In the genomic region with DNA sequence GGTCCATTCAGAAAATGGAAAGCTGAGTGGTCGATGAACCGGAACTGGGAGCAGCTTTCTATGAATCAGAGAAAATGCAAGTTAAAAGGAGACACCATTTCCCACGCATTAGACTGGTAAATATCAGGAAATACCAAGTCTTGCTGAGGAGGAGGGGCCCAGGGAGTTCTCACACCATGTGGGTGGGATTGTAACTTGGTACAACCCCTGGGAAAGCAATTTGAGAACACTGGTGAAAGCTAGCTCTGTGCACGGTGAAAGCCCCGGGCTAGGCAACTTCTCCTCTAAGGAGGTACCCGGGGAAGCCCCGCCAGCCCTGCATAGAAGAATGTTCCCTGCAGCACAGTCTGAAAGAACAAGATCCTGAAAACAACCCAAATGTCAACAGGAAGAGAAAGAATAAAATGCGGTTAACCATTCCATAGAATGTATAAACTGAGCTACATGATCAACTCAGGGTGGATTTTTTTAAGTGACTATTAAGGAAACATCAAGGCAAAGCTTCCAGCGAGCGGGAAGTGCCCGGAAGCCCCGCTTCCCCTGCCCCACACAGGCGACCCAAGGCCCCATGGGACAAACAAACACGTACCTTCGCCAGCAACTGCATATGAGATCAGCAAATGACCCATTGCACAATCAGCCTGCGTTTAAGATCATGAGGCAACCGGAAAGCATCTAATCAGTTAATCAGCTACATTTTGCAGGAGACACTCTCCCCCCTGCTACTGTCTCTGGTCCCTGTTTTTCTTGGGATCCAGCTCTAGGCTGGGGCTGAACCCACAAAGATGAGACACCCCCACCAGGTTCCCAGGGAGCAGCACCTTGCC, we compare ENCODE assay signal across 8 cellular contexts. TPM values are rescaled to one million over a fixed set of nuclear protein-coding genes. Genes with fewer than 3 reads are reported as not detected.
DNase-seq lines count a peak whose midpoint lies in the region; ATAC-seq and TF ChIP-seq lines count a peak whose summit lies in the region.

No MANE protein-coding gene starts in this region.

- peaks cover 26% of the 10 kb centered on the region for H3K79me1 ChIP-seq in trophoblast cell (ENCODE audit: low read length)

- H3K36me3 Mint-ChIP-seq in activated T-cell treated with anti-CD3 and anti-CD28 coated beads, Interleukin-2, amount 50 U/mL, for 24 hours (ENCODE audit: low read depth): no peaks in the 10 kb centered on the region

- H3K4me3 Mint-ChIP-seq in activated T-cell treated with anti-CD3 and anti-CD28 coated beads, Interleukin-2, amount 50 U/mL, for 24 hours: no peak overlapping the region

- H3K4me2 ChIP-seq in fibroblast of lung (ENCODE audit: extremely low read depth, insufficient read depth, low read length) (peak overlapping the region; percentile 75), trophoblast cell (ENCODE audit: low read length) (peak overlapping the region; percentile 59)

- TF ChIP-seq CTCF in GM12864 (IDR thresholded peaks at IDR 0.05; ENCODE audit: low read depth, low read length, missing control alignments) (no peak), fibroblast of lung (conservative IDR thresholded peaks at IDR 0.05 in 1 of 2, IDR thresholded peaks at IDR 0.05 in 1 of 2; ENCODE audit: low read depth in 1 of 2, low read length in 2 of 2) (no peak)

- WGBS in trophoblast cell (ENCODE audit: extremely low coverage, insufficient coverage, insufficient read length): no CpG with 5 or more reads among the region's 17 CpGs

- peaks cover 6% of the 10 kb centered on the region for H3K4me1 ChIP-seq in fibroblast of lung (ENCODE audit: control insufficient read depth, extremely low read depth, insufficient read depth, low read length)
- peaks cover 23 to 25% of the 10 kb centered on the region in 2 experiments for H3K4me1 ChIP-seq in trophoblast cell (ENCODE audit: control insufficient read depth in 1 of 2, insufficient read depth in 2 of 2, low read length in 2 of 2)

- H3K4me3 ChIP-seq in GM12864 (ENCODE audit: low read depth, low read length) (no peak overlapping the region), fibroblast of lung (replicated peaks in 1 of 4; ENCODE audit: control extremely low read depth in 1 of 4, insufficient read depth in 1 of 4, low read depth in 3 of 4, low read length in 4 of 4) (peak overlapping the region in 2 of 4 experiments; percentile 26 to 37), trophoblast cell (ENCODE audit: low read depth, low read length) (no peak overlapping the region)

- H2BK5ac ChIP-seq in trophoblast cell (ENCODE audit: low read depth, low read length, poor library complexity): peak overlapping the region; percentile 89

- DNase-seq in GM12864 (ENCODE audit: low read depth): peak; percentile 1
- peak; percentile 86 for DNase-seq in NCI-H226
- peak; percentile 56 to 90 for DNase-seq in fibroblast of lung (ENCODE audit: low read depth in 2 of 2)
- DNase-seq in trophoblast cell: peak; percentile 95 to 97
- no peak for DNase-seq in activated T-cell treated with anti-CD3 and anti-CD28 coated beads, Interleukin-2, amount 50 U/mL, for 24 hours
- no peak for DNase-seq in NCI-H146 (lab: John Stamatoyannopoulos, UW)

- no peaks in the 10 kb centered on the region for H3K27me3 ChIP-seq in fibroblast of lung (ENCODE audit: control insufficient read depth, insufficient read depth, low read length)
- H3K27me3 ChIP-seq in trophoblast cell (ENCODE audit: insufficient read depth, low read length): no peaks in the 10 kb centered on the region

- H3K79me2 ChIP-seq in fibroblast of lung (ENCODE audit: control insufficient read depth, insufficient read depth, low read length): no peaks in the 10 kb centered on the region
- H3K79me2 ChIP-seq in trophoblast cell (ENCODE audit: control insufficient read depth, insufficient read depth, low read length, poor library complexity): peaks cover 13% of the 10 kb centered on the region

- H3K9me3 Mint-ChIP-seq in activated T-cell treated with anti-CD3 and anti-CD28 coated beads, Interleukin-2, amount 50 U/mL, for 24 hours: no peaks in the 10 kb centered on the region

- H4K12ac ChIP-seq in trophoblast cell (ENCODE audit: low read depth, low read length): peak overlapping the region; percentile 19

- H3K23ac ChIP-seq in trophoblast cell (ENCODE audit: low read length): no peak overlapping the region

- H3K9ac ChIP-seq in fibroblast of lung (ENCODE audit: insufficient read depth, low read length) (no peak overlapping the region), trophoblast cell (ENCODE audit: low read length) (no peak overlapping the region)

- H3K27ac ChIP-seq in fibroblast of lung (ENCODE audit: insufficient read depth, low read length): peak overlapping the region; percentile 71
- H3K27ac ChIP-seq in trophoblast cell (ENCODE audit: low read depth, low read length): peak overlapping the region; percentile 96

- H2AK5ac ChIP-seq in trophoblast cell (ENCODE audit: low read length): peak overlapping the region; percentile 49

- H4K20me1 ChIP-seq in fibroblast of lung (ENCODE audit: control insufficient read depth, extremely low read depth, insufficient read depth, low read length): no peaks in the 10 kb centered on the region

- H3K27ac Mint-ChIP-seq in activated T-cell treated with anti-CD3 and anti-CD28 coated beads, Interleukin-2, amount 50 U/mL, for 24 hours: no peak overlapping the region

- no peaks in the 10 kb centered on the region for H3K4me1 Mint-ChIP-seq in activated T-cell treated with anti-CD3 and anti-CD28 coated beads, Interleukin-2, amount 50 U/mL, for 24 hours (ENCODE audit: low read depth)

- H3K27me3 Mint-ChIP-seq in activated T-cell treated with anti-CD3 and anti-CD28 coated beads, Interleukin-2, amount 50 U/mL, for 24 hours: peaks cover 29% of the 10 kb centered on the region

- H4K91ac ChIP-seq in trophoblast cell (ENCODE audit: low read depth, low read length): peak overlapping the region; percentile 92

- H2BK120ac ChIP-seq in trophoblast cell (ENCODE audit: insufficient read depth, low read length, poor library complexity): peak overlapping the region; percentile 76

- no peak for ATAC-seq in activated CD4-positive, CD25-positive, alpha-beta regulatory T cell treated with anti-CD3 and anti-CD28 coated beads, Interleukin-2, amount 50 U/mL, for 24 hours
- no peak for ATAC-seq in HG02870 (IDR thresholded peaks at IDR 0.05; ENCODE audit: unreplicated experiment)

- H3K36me3 ChIP-seq in fibroblast of lung (ENCODE audit: control insufficient read depth, insufficient read depth, low read length) (no peaks in the 10 kb centered on the region), trophoblast cell (ENCODE audit: control insufficient read depth in 1 of 2, insufficient read depth in 2 of 2, low read length in 2 of 2) (peaks cover 5 to 14% of the 10 kb centered on the region in 2 experiments)

- H3K14ac ChIP-seq in trophoblast cell (ENCODE audit: low read length): peak overlapping the region; percentile 85

- H3K9me3 ChIP-seq in fibroblast of lung (ENCODE audit: control insufficient read depth, insufficient read depth, low read depth, low read length): no peaks in the 10 kb centered on the region
- no peaks in the 10 kb centered on the region for H3K9me3 ChIP-seq in trophoblast cell (ENCODE audit: insufficient read depth, low read depth, low read length)

- H2BK12ac ChIP-seq in trophoblast cell (ENCODE audit: low read length): peak overlapping the region; percentile 63

- peak overlapping the region; percentile 93 for H3K18ac ChIP-seq in trophoblast cell (ENCODE audit: low read length)

- peak overlapping the region; percentile 22 for H3K4ac ChIP-seq in trophoblast cell (ENCODE audit: low read depth, low read length)

- H2AFZ ChIP-seq in fibroblast of lung (ENCODE audit: low read length): no peak overlapping the region
- peak overlapping the region; percentile 23 for H2AFZ ChIP-seq in trophoblast cell (ENCODE audit: insufficient read depth, low read length, poor library complexity)

- peak overlapping the region; percentile 70 for H4K8ac ChIP-seq in trophoblast cell (ENCODE audit: low read depth, low read length)

RNA-seq across cellular contexts. Expression of a gene that starts 11.3 kb away (rescaled TPM):
- total RNA-seq in fibroblast of lung: 1.3 and 11.6 TPM in 2 replicates
- polyA plus RNA-seq in fibroblast of lung: 3.2 and 4.6 TPM in 2 replicates
- 3.8 and 4.9 TPM in 2 replicates for polyA plus RNA-seq in fibroblast of lung (2012)
- 17.9 and 41.5 TPM in 2 replicates for polyA minus RNA-seq in fibroblast of lung (ENCODE audit: low replicate concordance)
- polyA plus RNA-seq in trophoblast cell (2013): 20.8 and 21.4 TPM in 2 replicates

Comparison
In these comparisons a context has a peak if more than half of its experiments do, and no peak if none do; other contexts are left out.
1. DNase-seq: peak in GM12864 (single experiment), NCI-H226 (single experiment), fibroblast of lung (2 of 2) and trophoblast cell (2 of 2); none in activated T-cell treated with anti-CD3 and anti-CD28 coated beads, Interleukin-2, amount 50 U/mL, for 24 hours (single experiment) and NCI-H146 (single experiment).